ENCODE assay signal across 1 cellular context in the genomic region with DNA sequence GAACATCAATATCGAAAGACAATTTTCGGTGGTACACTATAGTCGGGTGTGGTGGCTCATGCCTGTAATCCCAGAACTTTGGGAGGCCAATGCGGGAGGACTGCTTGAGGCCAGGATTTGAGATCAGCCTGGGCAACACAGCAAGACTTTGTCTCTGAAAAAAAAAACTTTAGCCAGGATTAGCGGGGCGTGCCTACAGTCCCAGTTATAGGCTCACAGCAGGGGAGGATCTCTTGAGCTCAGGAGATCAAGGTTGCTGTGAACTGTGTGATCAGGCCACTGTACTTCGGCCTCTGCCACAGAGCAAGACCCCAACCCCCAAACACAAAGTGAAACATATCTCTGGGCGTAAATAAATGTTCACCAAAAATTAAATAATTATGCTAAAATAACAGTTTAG.
A peak's percentile ranks its signal among the peaks of the same experiment; 100 is the strongest.
TF ChIP-seq lines count a peak whose summit lies in the region.

No MANE protein-coding gene starts in this region.

TF ChIP-seq in HepG2, 621 proteins besides CTCF, POLR2A, EP300 and RAD21 (continued from another document and continues in another):
- TF ChIP-seq IKZF5 (CRISPR knock-in tag; IDR thresholded peaks at IDR 0.05) (peak; percentile 25; the same call in 1 of the 2 replicates), NFIB (CRISPR knock-in tag; IDR thresholded peaks at IDR 0.05; ENCODE audit: borderline replicate concordance) (no peak), ZNF503 (CRISPR knock-in tag; IDR thresholded peaks at IDR 0.05) (0 out of 2 replicates have a peak, but pooled peaks have one; percentile 51), HNRNPL (IDR thresholded peaks at IDR 0.05; ENCODE audit: low read depth, low read length) (no peak), ZNF263 (CRISPR knock-in tag; IDR thresholded peaks at IDR 0.05) (peak; percentile 97), HNF4G (IDR thresholded peaks at IDR 0.05; ENCODE audit: borderline replicate concordance, low read depth, low read length) (peak; percentile 91), HNF4G (CRISPR knock-in tag; IDR thresholded peaks at IDR 0.05; ENCODE audit: borderline replicate concordance, low read depth) (peak; percentile 74; the same call in 1 of the 2 replicates), NKX3-1 (CRISPR knock-in tag; IDR thresholded peaks at IDR 0.05) (no peak), RXRB (CRISPR knock-in tag; IDR thresholded peaks at IDR 0.05; ENCODE audit: borderline replicate concordance) (peak; percentile 65; the same call in 1 of the 2 replicates), MBD4 (IDR thresholded peaks at IDR 0.05; ENCODE audit: borderline replicate concordance, low read length) (no peak), NR2C2 (CRISPR knock-in tag; IDR thresholded peaks at IDR 0.05; ENCODE audit: borderline replicate concordance) (peak; percentile 25; the same call in 1 of the 2 replicates), BCL6 (CRISPR knock-in tag; IDR thresholded peaks at IDR 0.05) (0 out of 2 replicates have a peak, but pooled peaks have one; percentile 20), KDM4B (CRISPR knock-in tag; IDR thresholded peaks at IDR 0.05) (no peak), SALL1 (CRISPR knock-in tag; IDR thresholded peaks at IDR 0.05) (peak; percentile 80), CBX1 (IDR thresholded peaks at IDR 0.05; ENCODE audit: low read depth) (no peak), ZFP82 (CRISPR knock-in tag; IDR thresholded peaks at IDR 0.05; ENCODE audit: borderline replicate concordance) (no peak), SP140L (CRISPR knock-in tag; IDR thresholded peaks at IDR 0.05; ENCODE audit: borderline replicate concordance) (no peak), HOXA3 (CRISPR knock-in tag; IDR thresholded peaks at IDR 0.05) (peak; percentile 43; the same call in 1 of the 2 replicates), ZNF496 (CRISPR knock-in tag; IDR thresholded peaks at IDR 0.05; ENCODE audit: insufficient replicate concordance) (no peak), ZNF513 (CRISPR knock-in tag; conservative IDR thresholded peaks at IDR 0.05) (no peak), ZBTB40 (IDR thresholded peaks at IDR 0.05) (no peak), ZBTB40 (CRISPR knock-in tag; IDR thresholded peaks at IDR 0.05) (peak; percentile 74), YEATS4 (CRISPR knock-in tag; IDR thresholded peaks at IDR 0.05; ENCODE audit: borderline replicate concordance) (no peak; the same call in 1 of the 2 replicates), ZNF292 (CRISPR knock-in tag; IDR thresholded peaks at IDR 0.05; ENCODE audit: borderline replicate concordance, low read depth) (0 out of 2 replicates have a peak, but pooled peaks have one; percentile 43), ZNF44 (CRISPR knock-in tag; IDR thresholded peaks at IDR 0.05) (no peak), ZNF572 (CRISPR knock-in tag; IDR thresholded peaks at IDR 0.05) (no peak), NFYB (CRISPR knock-in tag; IDR thresholded peaks at IDR 0.05) (peak; percentile 14; the same call in 1 of the 2 replicates), RFX3 (CRISPR knock-in tag; IDR thresholded peaks at IDR 0.05) (no peak), MTA3 (CRISPR knock-in tag; IDR thresholded peaks at IDR 0.05) (no peak), HDAC2 (CRISPR knock-in tag; IDR thresholded peaks at IDR 0.05) (peak; percentile 84), ELF4 (CRISPR knock-in tag; IDR thresholded peaks at IDR 0.05; ENCODE audit: borderline replicate concordance) (no peak), ZBTB7B (CRISPR knock-in tag; IDR thresholded peaks at IDR 0.05) (peak; percentile 70), PATZ1 (CRISPR knock-in tag; IDR thresholded peaks at IDR 0.05) (0 out of 2 replicates have a peak, but pooled peaks have one; percentile 16), ZNF891 (CRISPR knock-in tag; IDR thresholded peaks at IDR 0.05) (no peak), TOPORS (CRISPR knock-in tag; IDR thresholded peaks at IDR 0.05) (no peak), TP53 (CRISPR knock-in tag; conservative IDR thresholded peaks at IDR 0.05) (no peak)
- TF ChIP-seq, protein P1, sequence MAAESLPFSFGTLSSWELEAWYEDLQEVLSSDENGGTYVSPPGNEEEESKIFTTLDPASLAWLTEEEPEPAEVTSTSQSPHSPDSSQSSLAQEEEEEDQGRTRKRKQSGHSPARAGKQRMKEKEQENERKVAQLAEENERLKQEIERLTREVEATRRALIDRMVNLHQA (CRISPR knock-in tag; IDR thresholded peaks at IDR 0.05) = no peak
- TF ChIP-seq, protein P2, sequence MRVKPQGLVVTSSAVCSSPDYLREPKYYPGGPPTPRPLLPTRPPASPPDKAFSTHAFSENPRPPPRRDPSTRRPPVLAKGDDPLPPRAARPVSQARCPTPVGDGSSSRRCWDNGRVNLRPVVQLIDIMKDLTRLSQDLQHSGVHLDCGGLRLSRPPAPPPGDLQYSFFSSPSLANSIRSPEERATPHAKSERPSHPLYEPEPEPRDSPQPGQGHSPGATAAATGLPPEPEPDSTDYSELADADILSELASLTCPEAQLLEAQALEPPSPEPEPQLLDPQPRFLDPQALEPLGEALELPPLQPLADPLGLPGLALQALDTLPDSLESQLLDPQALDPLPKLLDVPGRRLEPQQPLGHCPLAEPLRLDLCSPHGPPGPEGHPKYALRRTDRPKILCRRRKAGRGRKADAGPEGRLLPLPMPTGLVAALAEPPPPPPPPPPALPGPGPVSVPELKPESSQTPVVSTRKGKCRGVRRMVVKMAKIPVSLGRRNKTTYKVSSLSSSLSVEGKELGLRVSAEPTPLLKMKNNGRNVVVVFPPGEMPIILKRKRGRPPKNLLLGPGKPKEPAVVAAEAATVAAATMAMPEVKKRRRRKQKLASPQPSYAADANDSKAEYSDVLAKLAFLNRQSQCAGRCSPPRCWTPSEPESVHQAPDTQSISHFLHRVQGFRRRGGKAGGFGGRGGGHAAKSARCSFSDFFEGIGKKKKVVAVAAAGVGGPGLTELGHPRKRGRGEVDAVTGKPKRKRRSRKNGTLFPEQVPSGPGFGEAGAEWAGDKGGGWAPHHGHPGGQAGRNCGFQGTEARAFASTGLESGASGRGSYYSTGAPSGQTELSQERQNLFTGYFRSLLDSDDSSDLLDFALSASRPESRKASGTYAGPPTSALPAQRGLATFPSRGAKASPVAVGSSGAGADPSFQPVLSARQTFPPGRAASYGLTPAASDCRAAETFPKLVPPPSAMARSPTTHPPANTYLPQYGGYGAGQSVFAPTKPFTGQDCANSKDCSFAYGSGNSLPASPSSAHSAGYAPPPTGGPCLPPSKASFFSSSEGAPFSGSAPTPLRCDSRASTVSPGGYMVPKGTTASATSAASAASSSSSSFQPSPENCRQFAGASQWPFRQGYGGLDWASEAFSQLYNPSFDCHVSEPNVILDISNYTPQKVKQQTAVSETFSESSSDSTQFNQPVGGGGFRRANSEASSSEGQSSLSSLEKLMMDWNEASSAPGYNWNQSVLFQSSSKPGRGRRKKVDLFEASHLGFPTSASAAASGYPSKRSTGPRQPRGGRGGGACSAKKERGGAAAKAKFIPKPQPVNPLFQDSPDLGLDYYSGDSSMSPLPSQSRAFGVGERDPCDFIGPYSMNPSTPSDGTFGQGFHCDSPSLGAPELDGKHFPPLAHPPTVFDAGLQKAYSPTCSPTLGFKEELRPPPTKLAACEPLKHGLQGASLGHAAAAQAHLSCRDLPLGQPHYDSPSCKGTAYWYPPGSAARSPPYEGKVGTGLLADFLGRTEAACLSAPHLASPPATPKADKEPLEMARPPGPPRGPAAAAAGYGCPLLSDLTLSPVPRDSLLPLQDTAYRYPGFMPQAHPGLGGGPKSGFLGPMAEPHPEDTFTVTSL (CRISPR knock-in tag; IDR thresholded peaks at IDR 0.05; ENCODE audit: borderline replicate concordance) = peak; percentile 56; the same call in 1 of the 2 replicates
